In the genomic region with DNA sequence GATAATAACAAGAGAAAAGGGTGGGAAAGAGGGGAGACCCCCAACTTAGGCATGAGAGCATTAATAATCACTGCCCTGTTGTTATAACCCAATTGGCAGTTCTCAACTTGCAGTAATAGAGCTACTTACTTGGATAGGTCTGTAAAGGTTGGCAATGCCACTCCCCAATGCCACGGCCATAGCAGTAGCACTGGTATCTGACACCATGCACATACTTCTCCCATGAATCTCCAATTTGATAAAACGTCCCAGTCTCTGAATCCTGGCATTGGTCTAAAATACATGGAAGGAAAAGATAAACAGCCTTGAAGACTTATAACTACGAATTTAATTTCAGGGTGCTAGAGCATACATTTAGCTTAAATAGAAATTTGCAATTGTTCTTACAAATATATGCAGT, we compare ENCODE assay signal across 24 cellular contexts. TPM values are rescaled to one million over a fixed set of nuclear protein-coding genes. Genes with fewer than 3 reads are reported as not detected.
DNase-seq lines count a peak whose midpoint lies in the region; ATAC-seq and TF ChIP-seq lines count a peak whose summit lies in the region.
"Had no signal": no experiment of that assay in that cellular context is flagged by ENCODE, and none has a peak within 500 bp of the region (broad histone marks: within the 10 kb centered on the region; RNA-seq: fewer than 3 reads in every experiment).

No MANE protein-coding gene starts in this region.

- no peaks in the 10 kb centered on the region for H3K9me2 ChIP-seq in hepatocyte (replicated peaks; ENCODE audit: insufficient read depth)

- H3K4me1 ChIP-seq in adipocyte (ENCODE audit: control insufficient read depth, insufficient read depth, low read length): peaks cover 71% of the 10 kb centered on the region
- peaks cover 72% of the 10 kb centered on the region for H3K4me1 ChIP-seq in hepatocyte (ENCODE audit: insufficient read depth)
- H3K4me1 ChIP-seq: neural progenitor cell had no signal

- H3K36me3 ChIP-seq in adipocyte (ENCODE audit: control insufficient read depth, insufficient read depth, low read length, severe bottlenecking) (peaks cover 100% of the 10 kb centered on the region), hepatocyte (replicated peaks; ENCODE audit: insufficient read depth, low read depth) (no peaks in the 10 kb centered on the region)
- H3K36me3 ChIP-seq: BLaER1 had no signal

- no peak overlapping the region for H2AFZ ChIP-seq in hepatocyte
- H2AFZ ChIP-seq: neural progenitor cell had no signal

- H3K9me3 ChIP-seq in adipocyte (ENCODE audit: control insufficient read depth, low read length): no peaks in the 10 kb centered on the region
- H3K9me3 ChIP-seq in hepatocyte (ENCODE audit: low read depth): no peaks in the 10 kb centered on the region
- H3K9me3 ChIP-seq: ascending aorta, BLaER1 had no signal

- WGBS in hepatocyte (ENCODE audit: low lambda C conversion rate, missing lambda C conversion rate): 81% methylated on average over 3 of the region's 3 CpGs

- no peak overlapping the region for H3K4me2 ChIP-seq in hepatocyte
- H3K4me2 ChIP-seq: BLaER1, neural progenitor cell had no signal

- TF ChIP-seq CTCF in AG10803 (conservative IDR thresholded peaks at IDR 0.05; ENCODE audit: low read length) (no peak), hepatocyte (IDR thresholded peaks at IDR 0.05; ENCODE audit: poor library complexity) (no peak)

- peak overlapping the region; percentile 3; the same call in 1 of the 2 replicates for H3K4me3 ChIP-seq in AG10803 (ENCODE audit: low read length)
- peak overlapping the region; percentile 42 for H3K4me3 ChIP-seq in adipocyte (ENCODE audit: low read length)
- H3K4me3 ChIP-seq in hepatocyte: no peak overlapping the region
- H3K4me3 ChIP-seq in skeletal muscle cell (ENCODE audit: low read depth, low read length): peak overlapping the region; percentile 18
- H3K4me3 ChIP-seq: BLaER1, neural progenitor cell had no signal

- DNase-seq in AG10803 (ENCODE audit: low read depth) (no peak), adipocyte (ENCODE audit: low read depth) (no peak), hepatocyte (ENCODE audit: low spot score) (no peak), skeletal muscle cell (ENCODE audit: low read depth) (no peak), NCI-H748 (lab: John Stamatoyannopoulos, UW; ENCODE audit: unreplicated experiment) (no peak), NCI-H2081 (lab: John Stamatoyannopoulos, UW) (no peak)
- no peak for DNase-seq in activated CD4-positive, alpha-beta T cell treated with anti-CD3 and anti-CD28 coated beads, Interleukin-2, amount 50 U/mL, for 48 hours
- DNase-seq: activated CD4-positive, alpha-beta T cell treated with anti-CD3 and anti-CD28 coated beads for 1 hour; activated CD8-positive, alpha-beta T cell treated with anti-CD3 and anti-CD28 coated beads, Interleukin-2, amount 10 ng/mL, durations not matched to agents 7 days and 5 days; caudate nucleus; GDM1; HCEC 1CT; KBM-7; mammary epithelial cell; NCI-H2029; NCI-H774; RPMI8226; stimulated activated naive CD8-positive, alpha-beta T cell treated with anti-CD3 and anti-CD28 coated beads, Interleukin-15, Interleukin-2, amounts not matched to agents 100 U/mL and 50 U/mL, for 24 hours; T-helper 17 cell had no signal

- H3K27me3 ChIP-seq in adipocyte (replicated peaks; ENCODE audit: control insufficient read depth, insufficient read depth, low read length): no peaks in the 10 kb centered on the region
- H3K27me3 ChIP-seq in hepatocyte: no peaks in the 10 kb centered on the region
- H3K27me3 ChIP-seq: ascending aorta, BLaER1, neural progenitor cell had no signal

- ATAC-seq in HG03571 (IDR thresholded peaks at IDR 0.05; ENCODE audit: unreplicated experiment): no peak
- ATAC-seq: activated CD8-positive, alpha-beta T cell treated with anti-CD3 and anti-CD28 coated beads, Interleukin-2, amount 10 ng/mL, durations not matched to agents 7 days and 5 days; sciatic nerve; stimulated activated naive CD8-positive, alpha-beta T cell treated with anti-CD3 and anti-CD28 coated beads, Interleukin-15, Interleukin-2, amounts not matched to agents 100 U/mL and 50 U/mL, for 24 hours; T-helper 17 cell had no signal

- peak overlapping the region; percentile 75 for H3K27ac ChIP-seq in hepatocyte
- H3K27ac ChIP-seq: BLaER1, neural progenitor cell had no signal

- peak overlapping the region; percentile 37 for H3K9ac ChIP-seq in adipocyte (ENCODE audit: low read length)
- H3K9ac ChIP-seq: BLaER1, neural progenitor cell had no signal

- H4K20me1 ChIP-seq in hepatocyte (ENCODE audit: insufficient read depth, poor library complexity, severe bottlenecking): no peaks in the 10 kb centered on the region
- H4K20me1 ChIP-seq: BLaER1 had no signal

- H3K79me2 ChIP-seq in hepatocyte: peaks cover 6% of the 10 kb centered on the region

RNA-seq across cellular contexts. Expression of a gene that starts 16.8 kb away (rescaled TPM):
- total RNA-seq in hepatocyte: 2,129 and 3,020 TPM in 2 replicates
- 1,572 and 1,650 TPM in 2 replicates for polyA plus RNA-seq in hepatocyte
